In genomic region chr4:105061136-105061696, GRCh38 we compare ENCODE assay signal across 8 cellular contexts.
A peak's percentile ranks its signal among the peaks of the same experiment; 100 is the strongest.
DNase-seq lines count a peak whose midpoint lies in the region; ATAC-seq and TF ChIP-seq lines count a peak whose summit lies in the region.

No MANE protein-coding gene starts in this region.

- no peak overlapping the region for H3K9ac ChIP-seq in SU-DHL-6 (ENCODE audit: low read length)

- H3K4me1 Mint-ChIP-seq in CD4-positive, alpha-beta memory T cell: peaks cover 19 to 23% (median 21%) of the 10 kb centered on the region in 4 donors
- H3K4me1 Mint-ChIP-seq in effector memory CD8-positive, alpha-beta T cell (ENCODE audit: low read depth in 2 of 2): peaks cover 9 to 13% of the 10 kb centered on the region in 2 donors

- H3K27ac ChIP-seq in CD4-positive, alpha-beta memory T cell (ENCODE audit: low read depth, low read length): no peak overlapping the region
- no peak overlapping the region for H3K27ac ChIP-seq in SU-DHL-6 (ENCODE audit: low read depth, low read length)
- H3K27ac ChIP-seq in gastroesophageal sphincter: no peak overlapping the region

- TF ChIP-seq CTCF in SU-DHL-6 (IDR thresholded peaks at IDR 0.05; ENCODE audit: insufficient read depth, low read length, poor library complexity, severe bottlenecking): no peak
- no peak for TF ChIP-seq CTCF in gastroesophageal sphincter (IDR thresholded peaks at IDR 0.05)

- ATAC-seq in GM19438 (IDR thresholded peaks at IDR 0.05; ENCODE audit: low read depth, unreplicated experiment) (peak; percentile 30), HG03457 (IDR thresholded peaks at IDR 0.05; ENCODE audit: unreplicated experiment) (peak; percentile 23), gastroesophageal sphincter (no peak)
- ATAC-seq in effector memory CD8-positive, alpha-beta T cell (replicated peaks): peak; percentile 54

- WGBS in gastroesophageal sphincter (ENCODE audit: low coverage in 1 of 2), 2 donors: 16 to 35% methylated on average over 5 of the region's 5 CpGs

- TF ChIP-seq EP300 in gastroesophageal sphincter (IDR thresholded peaks at IDR 0.05): no peak

- no peak overlapping the region for H3K4me3 ChIP-seq in CD4-positive, alpha-beta memory T cell (ENCODE audit: low read length in 2 of 2)
- H3K4me3 ChIP-seq in SU-DHL-6 (ENCODE audit: insufficient read depth, low read length, poor library complexity, severe bottlenecking) (no peak overlapping the region), gastroesophageal sphincter (no peak overlapping the region)

- H3K9me3 Mint-ChIP-seq in CD4-positive, alpha-beta memory T cell: no peaks in the 10 kb centered on the region
- H3K9me3 Mint-ChIP-seq in effector memory CD8-positive, alpha-beta T cell: no peaks in the 10 kb centered on the region

- no peaks in the 10 kb centered on the region for H3K9me3 ChIP-seq in CD4-positive, alpha-beta memory T cell (ENCODE audit: control insufficient read depth in 1 of 2, low read length in 2 of 2)
- no peaks in the 10 kb centered on the region for H3K9me3 ChIP-seq in SU-DHL-6 (ENCODE audit: insufficient read depth, low read length)
- H3K9me3 ChIP-seq in gastroesophageal sphincter: no peaks in the 10 kb centered on the region

- no peak for TF ChIP-seq POLR2A in gastroesophageal sphincter (IDR thresholded peaks at IDR 0.05)

- peak overlapping the region; percentile 56 for H2AFZ ChIP-seq in SU-DHL-6 (ENCODE audit: low read depth, low read length, severe bottlenecking)

- CTCF ChIA-PET in CD4-positive, alpha-beta memory T cell (lab: Charles Lee; ENCODE audit: partially characterized antibody): interaction anchor here (1.0 to 1.4 kb wide), 2 partner anchors 10 to 413 kb away, joined by 3 to 5 read pairs; partner anchors contain the start of gene PPA2

- H3K36me3 Mint-ChIP-seq in CD4-positive, alpha-beta memory T cell: no peaks in the 10 kb centered on the region
- H3K36me3 Mint-ChIP-seq in effector memory CD8-positive, alpha-beta T cell (ENCODE audit: insufficient read depth): no peaks in the 10 kb centered on the region

- H3K4me1 ChIP-seq in CD4-positive, alpha-beta memory T cell (ENCODE audit: insufficient read depth, low read length): peaks cover 18% of the 10 kb centered on the region
- H3K4me1 ChIP-seq in gastroesophageal sphincter: no peaks in the 10 kb centered on the region

- H3K27me3 ChIP-seq in CD4-positive, alpha-beta memory T cell (ENCODE audit: insufficient read depth, low read length): no peaks in the 10 kb centered on the region
- H3K27me3 ChIP-seq in SU-DHL-6 (ENCODE audit: low read length) (no peaks in the 10 kb centered on the region), gastroesophageal sphincter (no peaks in the 10 kb centered on the region)

- peak overlapping the region in 6 of 8 donors; percentile 31 to 80 (median 60) for H3K4me3 Mint-ChIP-seq in CD4-positive, alpha-beta memory T cell
- no peak overlapping the region for H3K4me3 Mint-ChIP-seq in effector memory CD8-positive, alpha-beta T cell

- peak; percentile 1 to 34 (median 20) for DNase-seq in CD4-positive, alpha-beta memory T cell
- no peak for DNase-seq in effector memory CD8-positive, alpha-beta T cell
- DNase-seq in non-pigmented ciliary epithelial cell (ENCODE audit: low read depth) (peak; percentile 13), AG08395 (ENCODE audit: low spot score) (no peak)

- no peaks in the 10 kb centered on the region for H3K9me2 ChIP-seq in SU-DHL-6 (replicated peaks; ENCODE audit: insufficient read depth, low read length)

- no peaks in the 10 kb centered on the region for H3F3A ChIP-seq in SU-DHL-6 (ENCODE audit: insufficient read depth)

- H3K36me3 ChIP-seq in CD4-positive, alpha-beta memory T cell (ENCODE audit: insufficient read depth, low read length): no peaks in the 10 kb centered on the region
- H3K36me3 ChIP-seq in SU-DHL-6 (ENCODE audit: low read length) (no peaks in the 10 kb centered on the region), gastroesophageal sphincter (no peaks in the 10 kb centered on the region)

- intact Hi-C loops in CD4-positive, alpha-beta memory T cell (cut with micrococcal nuclease): no loop called here

- H3K27ac Mint-ChIP-seq in CD4-positive, alpha-beta memory T cell: peak overlapping the region; percentile 14 to 72 (median 64)
- H3K27ac Mint-ChIP-seq in effector memory CD8-positive, alpha-beta T cell: peak overlapping the region in 1 of 2 donors; percentile 52

- no peaks in the 10 kb centered on the region for H4K20me1 ChIP-seq in SU-DHL-6 (ENCODE audit: low read depth, low read length)

- POLR2A ChIA-PET in CD4-positive, alpha-beta memory T cell (lab: Charles Lee; ENCODE audit: partially characterized antibody): interaction anchor here (1.4 kb wide), 1 partner anchor 413 kb away, joined by 4 read pairs; the partner anchor contains the start of gene PPA2

- H3K27me3 Mint-ChIP-seq in CD4-positive, alpha-beta memory T cell: no peaks in the 10 kb centered on the region
- peaks cover 0 to 7% of the 10 kb centered on the region in 2 donors for H3K27me3 Mint-ChIP-seq in effector memory CD8-positive, alpha-beta T cell

- no peaks in the 10 kb centered on the region for H3K79me2 ChIP-seq in SU-DHL-6 (ENCODE audit: insufficient read depth, low read length)

- peak overlapping the region; percentile 37 for H3K4me2 ChIP-seq in SU-DHL-6 (ENCODE audit: low read depth, low read length, poor library complexity, severe bottlenecking)

Comparison
In these comparisons a context has a peak if more than half of its experiments do, and no peak if none do; other contexts are left out.
1. DNase-seq: peak in CD4-positive, alpha-beta memory T cell (5 of 5) and non-pigmented ciliary epithelial cell (single experiment); none in effector memory CD8-positive, alpha-beta T cell (0 of 3) and AG08395 (single experiment).
2. H3K4me3 Mint-ChIP-seq: peak in CD4-positive, alpha-beta memory T cell (6 of 8); none in effector memory CD8-positive, alpha-beta T cell (0 of 2).